Comparison of ENCODE assay signal across 1 cellular context in the genomic region with DNA sequence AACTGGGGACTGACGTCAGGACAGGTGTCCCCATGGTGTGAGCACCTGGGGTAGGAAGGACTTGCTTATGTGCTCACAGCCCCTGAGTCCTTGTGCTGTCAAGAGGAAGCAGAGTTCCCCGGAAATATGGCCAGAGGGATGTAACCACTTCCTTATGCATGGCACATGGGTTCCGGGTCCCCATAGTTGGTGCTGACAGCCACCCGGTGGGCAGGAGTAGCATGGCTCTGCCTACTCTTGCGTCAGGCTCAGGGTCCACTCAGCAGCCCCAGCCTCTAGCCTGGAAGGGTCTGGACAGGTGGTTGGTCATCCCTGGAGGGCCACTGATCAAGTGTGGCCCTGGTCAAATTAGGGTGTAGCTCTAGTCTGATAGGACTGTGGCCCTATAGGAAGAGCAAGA.
TF ChIP-seq lines count a peak whose summit lies in the region.

No MANE protein-coding gene starts in this region.

TF ChIP-seq in H1, 55 proteins besides CTCF, POLR2A, EP300 and RAD21:
- TF ChIP-seq ZNF274 (IDR thresholded peaks at IDR 0.05; ENCODE audit: borderline replicate concordance, extremely low read depth, low read length) (no peak), SIN3A (conservative IDR thresholded peaks at IDR 0.05 in 1 of 2, IDR thresholded peaks at IDR 0.05 in 1 of 2; ENCODE audit: low read depth in 1 of 2, low read length in 2 of 2) (no peak), POLR2AphosphoS5 (IDR thresholded peaks at IDR 0.05; ENCODE audit: low read depth, low read length) (no peak), CBX8 (IDR thresholded peaks at IDR 0.05; ENCODE audit: borderline replicate concordance, low read depth, low read length) (no peak), TAF1 (IDR thresholded peaks at IDR 0.05; ENCODE audit: low read depth, low read length) (no peak), SP1 (IDR thresholded peaks at IDR 0.05; ENCODE audit: low read depth, low read length) (no peak), SP4 (IDR thresholded peaks at IDR 0.05; ENCODE audit: low read length) (no peak), JUND (IDR thresholded peaks at IDR 0.05; ENCODE audit: low read length) (no peak), CEBPB (IDR thresholded peaks at IDR 0.05; ENCODE audit: low read depth, low read length) (no peak)
- TF ChIP-seq, protein P1, sequence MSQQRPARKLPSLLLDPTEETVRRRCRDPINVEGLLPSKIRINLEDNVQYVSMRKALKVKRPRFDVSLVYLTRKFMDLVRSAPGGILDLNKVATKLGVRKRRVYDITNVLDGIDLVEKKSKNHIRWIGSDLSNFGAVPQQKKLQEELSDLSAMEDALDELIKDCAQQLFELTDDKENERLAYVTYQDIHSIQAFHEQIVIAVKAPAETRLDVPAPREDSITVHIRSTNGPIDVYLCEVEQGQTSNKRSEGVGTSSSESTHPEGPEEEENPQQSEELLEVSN (IDR thresholded peaks at IDR 0.05), result no peak
